ENCODE assay signal across 20 cellular contexts in the genomic region with DNA sequence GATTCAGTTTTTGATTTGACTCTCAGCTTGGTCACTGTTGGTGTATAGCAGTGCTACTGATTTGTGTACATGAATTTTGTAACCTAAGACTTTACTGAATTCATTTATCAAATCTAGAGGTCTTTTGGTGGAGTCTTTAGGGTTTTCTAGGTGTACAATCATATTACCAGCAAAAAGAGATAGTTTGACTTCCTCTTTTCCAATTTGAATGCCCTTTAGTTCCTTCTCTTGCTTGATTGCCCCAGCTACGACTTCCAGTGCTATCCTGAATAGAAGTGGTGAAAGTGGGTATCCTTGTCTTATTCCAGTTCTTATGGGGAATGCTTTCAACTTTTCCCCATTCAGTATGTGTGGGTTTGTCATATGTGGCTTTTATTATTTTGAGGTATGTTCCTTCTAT.
"Had no signal": no experiment of that assay in that cellular context is flagged by ENCODE, and none has a peak within 500 bp of the region (broad histone marks: within the 10 kb centered on the region; RNA-seq: fewer than 3 reads in every experiment).

No MANE protein-coding gene starts in this region.

- ATAC-seq: activated CD4-positive, alpha-beta T cell treated with anti-CD3 and anti-CD28 coated beads for 36 hours; activated CD8-positive, alpha-beta memory T cell treated with anti-CD3 and anti-CD28 coated beads, Interleukin-2, amount 10 ng/mL, durations not matched to agents 7 days and 5 days; activated T-cell treated with anti-CD3 and anti-CD28 coated beads, Interleukin-2, amount 50 U/mL, for 4 hours; heart right ventricle; left colon had no signal

- H2AFZ ChIP-seq: parathyroid adenoma had no signal

- H3K9me3 ChIP-seq: transverse colon, vagina had no signal

- H3K9ac ChIP-seq: parathyroid adenoma had no signal

- H3K36me3 Mint-ChIP-seq: activated CD4-positive, alpha-beta memory T cell treated with anti-CD3 and anti-CD28 coated beads for 36 hours; activated CD8-positive, alpha-beta memory T cell treated with anti-CD3 and anti-CD28 coated beads, Interleukin-2, amount 10 ng/mL, durations not matched to agents 7 days and 5 days had no signal

- DNase-seq: activated CD4-positive, alpha-beta memory T cell treated with anti-CD3 and anti-CD28 coated beads for 36 hours; activated CD4-positive, alpha-beta T cell treated with anti-CD3 and anti-CD28 coated beads for 36 hours; activated CD8-positive, alpha-beta memory T cell treated with anti-CD3 and anti-CD28 coated beads, Interleukin-2, amount 10 ng/mL, durations not matched to agents 7 days and 5 days; activated effector memory CD4-positive, alpha-beta T cell treated with Interleukin-2 at 50 U/mL for 16 hours; activated naive CD4-positive, alpha-beta T cell treated with anti-CD3 and anti-CD28 coated beads, Interleukin-2, amount 50 U/mL, for 16 hours; activated T-cell treated with anti-CD3 and anti-CD28 coated beads, Interleukin-2, amount 50 U/mL, for 4 hours; foreskin melanocyte; heart right ventricle; left colon; midbrain; stimulated activated CD4-positive, alpha-beta T cell treated with anti-CD3 and anti-CD28 coated beads, Interleukin-12 subunit alpha, Interleukin-12 subunit beta, amount 100 ng/mL, for 4 hours; stimulated activated naive CD4-positive, alpha-beta T cell treated with Interleukin-2 at 50 U/mL for 16 hours; transverse colon had no signal

- H3K4me1 ChIP-seq: parathyroid adenoma, transverse colon, vagina had no signal

- H3K27ac ChIP-seq: epithelial cell of prostate, heart right ventricle, parathyroid adenoma, transverse colon, vagina, VCaP had no signal

- H3K4me3 Mint-ChIP-seq: activated CD4-positive, alpha-beta memory T cell treated with anti-CD3 and anti-CD28 coated beads for 36 hours; activated CD4-positive, alpha-beta T cell treated with anti-CD3 and anti-CD28 coated beads for 36 hours; activated CD8-positive, alpha-beta memory T cell treated with anti-CD3 and anti-CD28 coated beads, Interleukin-2, amount 10 ng/mL, durations not matched to agents 7 days and 5 days; activated T-cell treated with anti-CD3 and anti-CD28 coated beads, Interleukin-2, amount 50 U/mL, for 4 hours had no signal

- H3K27me3 ChIP-seq: heart right ventricle, transverse colon, vagina had no signal

- H3K4me3 ChIP-seq: heart right ventricle, lung, transverse colon, vagina had no signal

- H3K79me2 ChIP-seq: parathyroid adenoma had no signal

- H3K27ac Mint-ChIP-seq: activated CD4-positive, alpha-beta memory T cell treated with anti-CD3 and anti-CD28 coated beads for 36 hours; activated CD4-positive, alpha-beta T cell treated with anti-CD3 and anti-CD28 coated beads for 36 hours; activated CD8-positive, alpha-beta memory T cell treated with anti-CD3 and anti-CD28 coated beads, Interleukin-2, amount 10 ng/mL, durations not matched to agents 7 days and 5 days had no signal

- H3K4me1 Mint-ChIP-seq: activated CD4-positive, alpha-beta T cell treated with anti-CD3 and anti-CD28 coated beads for 36 hours; activated CD8-positive, alpha-beta memory T cell treated with anti-CD3 and anti-CD28 coated beads, Interleukin-2, amount 10 ng/mL, durations not matched to agents 7 days and 5 days had no signal

- H3K27me3 Mint-ChIP-seq: activated CD4-positive, alpha-beta T cell treated with anti-CD3 and anti-CD28 coated beads for 36 hours had no signal

- H3K36me3 ChIP-seq: heart right ventricle, transverse colon, vagina had no signal

- FAIRE-seq: astrocyte, bronchial epithelial cell had no signal
